Comparison of ENCODE assay signal across 23 cellular contexts in the genomic region with DNA sequence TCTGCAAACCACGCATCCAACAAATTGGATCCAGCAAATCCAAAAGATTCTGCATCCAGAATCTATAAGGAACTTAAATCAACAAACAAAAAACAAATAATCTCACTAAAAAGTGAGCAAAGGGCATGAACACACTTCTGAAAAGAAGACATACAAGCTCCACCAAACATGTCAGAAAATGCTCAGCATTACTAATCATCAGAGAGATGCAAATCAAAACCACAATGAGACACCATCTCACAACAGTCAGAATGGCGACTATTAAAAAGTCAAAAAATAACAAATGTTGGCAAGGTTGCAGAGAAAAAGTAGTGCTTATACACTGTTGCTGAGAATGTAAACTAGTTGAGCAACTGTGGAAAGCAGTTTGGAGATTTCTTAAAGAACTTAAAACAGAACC.
"Had no signal": no experiment of that assay in that cellular context is flagged by ENCODE, and none has a peak within 500 bp of the region (broad histone marks: within the 10 kb centered on the region; RNA-seq: fewer than 3 reads in every experiment).

No MANE protein-coding gene starts in this region.

- FAIRE-seq: TTC549 had no signal

- ATAC-seq: activated T-cell treated with anti-CD3 and anti-CD28 coated beads, Interleukin-2, amount 50 U/mL, for 72 hours had no signal

- DNase-seq: activated CD4-positive, alpha-beta memory T cell treated with anti-CD3 and anti-CD28 coated beads, Interleukin-2, amount 10 ng/mL, durations not matched to agents 7 days and 5 days; activated CD4-positive, alpha-beta T cell treated with anti-CD3 and anti-CD28 coated beads, Interleukin-2, amount 50 U/mL, for 1 hour; activated CD4-positive, CD25-positive, alpha-beta regulatory T cell; activated naive CD4-positive, alpha-beta T cell treated with anti-CD3 and anti-CD28 coated beads, Interleukin-2, amount 50 U/mL, for 16 hours; activated T-cell treated with anti-CD3 and anti-CD28 coated beads, Interleukin-2, amount 50 U/mL, for 72 hours; aorta; Kasumi-1; KBM-7; MV-4-11; NCI-H1092 treated with DMSO at 0.1 percent for 48 hours; NCI-H1417 treated with DMSO at 0.1 percent for 48 hours; NCI-H1694; NCI-H2029; NCI-H2107; NCI-H2171 treated with DMSO at 0.1 percent for 48 hours; NCI-H226; NCI-H510A; NCI-H526 treated with DMSO at 0.1 percent for 48 hours; NCI-H82; SIG-M5; T-helper 2 cell; T1000 had no signal
